In genomic region chr13:25868483-25868882, GRCh38 we compare ENCODE assay signal across 15 cellular contexts.
A peak's percentile ranks its signal among the peaks of the same experiment; 100 is the strongest.
DNase-seq lines count a peak whose midpoint lies in the region; ATAC-seq and TF ChIP-seq lines count a peak whose summit lies in the region.
"Had no signal": no experiment of that assay in that cellular context is flagged by ENCODE, and none has a peak within 500 bp of the region (broad histone marks: within the 10 kb centered on the region; RNA-seq: fewer than 3 reads in every experiment).

No MANE protein-coding gene starts in this region.

- H3K9me3 Mint-ChIP-seq in activated T-cell treated with anti-CD3 and anti-CD28 coated beads, Interleukin-2, amount 50 U/mL, for 72 hours: peaks cover 0 to 1% of the 10 kb centered on the region in 2 donors
- no peaks in the 10 kb centered on the region; the same call in 2 of the 3 replicates for H3K9me3 Mint-ChIP-seq in GM23338
- no peaks in the 10 kb centered on the region for H3K9me3 Mint-ChIP-seq in T-cell
- H3K9me3 Mint-ChIP-seq: CD4-positive, alpha-beta memory T cell had no signal

- POLR2A ChIA-PET in T-cell (lab: Charles Lee): no interaction called here

- no peaks in the 10 kb centered on the region; the same call in 1 of the 2 replicates for H3F3A ChIP-seq in GM23338 (replicated peaks; ENCODE audit: low read depth)

- TF ChIP-seq EP300 in esophagus muscularis mucosa (IDR thresholded peaks at IDR 0.05): no peak

- H3K4me3 ChIP-seq in GM23338: no peak overlapping the region
- no peak overlapping the region for H3K4me3 ChIP-seq in coronary artery
- H3K4me3 ChIP-seq in esophagus muscularis mucosa: no peak overlapping the region
- H3K4me3 ChIP-seq: HAP-1 had no signal

- H3K27ac Mint-ChIP-seq in activated T-cell treated with anti-CD3 and anti-CD28 coated beads, Interleukin-2, amount 50 U/mL, for 72 hours: no peak overlapping the region
- H3K27ac Mint-ChIP-seq in GM23338 (no peak overlapping the region), T-cell (peak overlapping the region in 1 of 2 donors; percentile 24)
- H3K27ac Mint-ChIP-seq: CD14-positive monocyte; CD4-positive, alpha-beta memory T cell had no signal

- H3K27ac ChIP-seq in GM23338 (ENCODE audit: low read depth) (no peak overlapping the region), coronary artery (no peak overlapping the region), esophagus muscularis mucosa (replicated peaks in 1 of 4) (no peak overlapping the region)

- H3K27me3 ChIP-seq in GM23338 (ENCODE audit: insufficient read depth) (no peaks in the 10 kb centered on the region), esophagus muscularis mucosa (peaks cover 0 to 5% (median 0%) of the 10 kb centered on the region in 4 donors)

- TF ChIP-seq POLR2A in esophagus muscularis mucosa (IDR thresholded peaks at IDR 0.05; ENCODE audit: low read depth): no peak

- H3K36me3 Mint-ChIP-seq in activated T-cell treated with anti-CD3 and anti-CD28 coated beads, Interleukin-2, amount 50 U/mL, for 72 hours (ENCODE audit: insufficient read depth in 2 of 2): no peaks in the 10 kb centered on the region
- no peaks in the 10 kb centered on the region for H3K36me3 Mint-ChIP-seq in GM23338 (ENCODE audit: low read depth)
- no peaks in the 10 kb centered on the region for H3K36me3 Mint-ChIP-seq in T-cell
- H3K36me3 Mint-ChIP-seq: CD14-positive monocyte; CD4-positive, alpha-beta memory T cell had no signal

- H3K36me3 ChIP-seq in GM23338 (ENCODE audit: insufficient read depth) (no peaks in the 10 kb centered on the region), esophagus muscularis mucosa (no peaks in the 10 kb centered on the region)
- H3K36me3 ChIP-seq: BE2C, HAP-1 had no signal

- intact Hi-C loops in esophagus muscularis mucosa (cut with DNase I): no loop called here

- no peaks in the 10 kb centered on the region for H3K79me2 ChIP-seq in GM23338 (replicated peaks; ENCODE audit: insufficient read depth)

- H3K9me3 ChIP-seq in esophagus muscularis mucosa: no peaks in the 10 kb centered on the region
- H3K9me3 ChIP-seq: BE2C, HAP-1 had no signal

- H3K9me2 ChIP-seq in GM23338 (ENCODE audit: insufficient read depth): 0 out of 2 replicates have a peak, but pooled peaks cover 4% of the 10 kb centered on the region

- CTCF ChIA-PET in T-cell (lab: Charles Lee): interaction anchor here in 1 of 2 donors (1.0 kb wide), 1 partner anchor 62 kb away, joined by 6 read pairs; no protein-coding TSS in a partner anchor

- H3K27me3 Mint-ChIP-seq in activated T-cell treated with anti-CD3 and anti-CD28 coated beads, Interleukin-2, amount 50 U/mL, for 72 hours (ENCODE audit: low read depth): no peaks in the 10 kb centered on the region
- H3K27me3 Mint-ChIP-seq in GM23338 (ENCODE audit: insufficient read depth, low read depth, poor library complexity) (peaks cover 5% of the 10 kb centered on the region), T-cell (no peaks in the 10 kb centered on the region)
- H3K27me3 Mint-ChIP-seq: CD4-positive, alpha-beta memory T cell had no signal

- DNase-seq in activated T-cell treated with anti-CD3 and anti-CD28 coated beads, Interleukin-2, amount 50 U/mL, for 72 hours: no peak
- DNase-seq in activated T-cell treated with anti-CD3 and anti-CD28 coated beads for 4 hours: no peak
- no peak for DNase-seq in GM23338 (ENCODE audit: low spot score)
- no peak for DNase-seq in T-cell
- no peak for DNase-seq in coronary artery (ENCODE audit: low spot score)
- no peak for DNase-seq in esophagus muscularis mucosa (ENCODE audit: extremely low spot score)
- DNase-seq: ACHN; BE2C; CD4-positive, alpha-beta memory T cell; DMS153; DMS79; GF-D8 had no signal

- H3K4me1 ChIP-seq in GM23338 (ENCODE audit: insufficient read depth) (peaks cover 31% of the 10 kb centered on the region), esophagus muscularis mucosa (no peaks in the 10 kb centered on the region)
- H3K4me1 ChIP-seq: BE2C, HAP-1 had no signal

- WGBS in esophagus muscularis mucosa: 86% methylated on average over 5 of the region's 5 CpGs

- no peak overlapping the region for H3K4me2 ChIP-seq in GM23338

- ATAC-seq in activated T-cell treated with anti-CD3 and anti-CD28 coated beads, Interleukin-2, amount 50 U/mL, for 72 hours (replicated peaks in 1 of 2): no peak
- peak; percentile 21; the same call in 1 of the 3 replicates for ATAC-seq in GM23338
- ATAC-seq in T-cell (replicated peaks in 1 of 4): peak in 3 of 4 experiments; percentile 42 to 56 (median 56)
- ATAC-seq in esophagus mucosa: no peak

- TF ChIP-seq CTCF in GM23338 (conservative IDR thresholded peaks at IDR 0.05; ENCODE audit: low read depth in 2 of 2) (no peak), coronary artery (IDR thresholded peaks at IDR 0.05) (no peak), esophagus muscularis mucosa (IDR thresholded peaks at IDR 0.05) (no peak)

- H2AFZ ChIP-seq in GM23338: no peak overlapping the region

- H3K4me3 Mint-ChIP-seq in activated T-cell treated with anti-CD3 and anti-CD28 coated beads, Interleukin-2, amount 50 U/mL, for 72 hours: peak overlapping the region; percentile 8 to 39
- no peak overlapping the region for H3K4me3 Mint-ChIP-seq in GM23338
- peak overlapping the region; percentile 14 to 34 (median 21) for H3K4me3 Mint-ChIP-seq in T-cell
- H3K4me3 Mint-ChIP-seq: CD14-positive monocyte; CD4-positive, alpha-beta memory T cell had no signal

- H4K20me1 ChIP-seq in GM23338 (replicated peaks; ENCODE audit: insufficient read depth): no peaks in the 10 kb centered on the region

- H3K4me1 Mint-ChIP-seq in activated T-cell treated with anti-CD3 and anti-CD28 coated beads, Interleukin-2, amount 50 U/mL, for 72 hours (ENCODE audit: low read depth): peaks cover 29% of the 10 kb centered on the region
- H3K4me1 Mint-ChIP-seq in GM23338 (peaks cover 51% of the 10 kb centered on the region), T-cell (peaks cover 32 to 39% (median 38%) of the 10 kb centered on the region in 3 donors)

TF ChIP-seq in GM23338, 12 proteins besides CTCF, POLR2A, EP300 and RAD21:
- no peak for TF ChIP-seq CREB1 (CRISPR knock-in tag; IDR thresholded peaks at IDR 0.05; ENCODE audit: low read depth)

Comparison
In these comparisons a context has a peak if more than half of its experiments do, and no peak if none do; other contexts are left out.
1. ATAC-seq: peak in GM23338 (single experiment) and T-cell (3 of 4); none in activated T-cell treated with anti-CD3 and anti-CD28 coated beads, Interleukin-2, amount 50 U/mL, for 72 hours (0 of 2) and esophagus mucosa (single experiment).